In the genomic region with DNA sequence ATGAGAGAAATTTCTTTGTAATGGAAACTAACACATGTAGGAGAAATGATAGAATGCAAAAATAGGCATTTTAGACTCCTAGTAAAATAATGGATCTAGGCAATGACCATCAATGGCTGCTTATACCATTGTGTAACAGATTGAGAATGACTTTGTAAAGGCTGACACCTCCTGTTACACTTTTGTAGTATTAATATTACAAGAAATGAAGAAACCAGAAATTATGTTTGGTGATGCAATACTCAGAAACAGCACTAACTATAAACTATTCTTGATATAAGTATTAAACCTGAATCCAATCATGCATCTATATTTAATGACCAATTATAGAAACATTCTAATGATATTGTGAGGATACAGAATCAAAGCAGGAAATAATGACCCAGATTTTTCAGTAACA, we compare ENCODE assay signal across 34 cellular contexts.
"Had no signal": no experiment of that assay in that cellular context is flagged by ENCODE, and none has a peak within 500 bp of the region (broad histone marks: within the 10 kb centered on the region; RNA-seq: fewer than 3 reads in every experiment).

No MANE protein-coding gene starts in this region.

- DNase-seq: activated CD4-positive, alpha-beta memory T cell treated with anti-CD3 and anti-CD28 coated beads, Interleukin-2, amount 10 ng/mL, durations not matched to agents 7 days and 5 days; activated CD4-positive, alpha-beta T cell treated with anti-CD3 and anti-CD28 coated beads for 1 hour; activated CD4-positive, alpha-beta T cell treated with anti-CD3 and anti-CD28 coated beads for 48 hours; activated CD4-positive, CD25-positive, alpha-beta regulatory T cell; activated CD8-positive, alpha-beta memory T cell treated with anti-CD3 and anti-CD28 coated beads for 24 hours; activated CD8-positive, alpha-beta memory T cell treated with anti-CD3 and anti-CD28 coated beads, Interleukin-2, amount 10 ng/mL, durations not matched to agents 7 days and 5 days; activated CD8-positive, alpha-beta memory T cell treated with anti-CD3 and anti-CD28 coated beads, Interleukin-2, amount 50 U/mL, for 48 hours; activated effector memory CD4-positive, alpha-beta T cell treated with anti-CD3 and anti-CD28 coated beads, Interleukin-2, amount 50 U/mL, for 16 hours; activated naive CD4-positive, alpha-beta T cell; activated naive CD4-positive, alpha-beta T cell treated with anti-CD3 and anti-CD28 coated beads, Interleukin-2, amount 50 U/mL, for 16 hours; activated naive CD8-positive, alpha-beta T cell treated with anti-CD3 and anti-CD28 coated beads for 36 hours; activated T-cell treated with anti-CD3 and anti-CD28 coated beads, Interleukin-2, amount 50 U/mL, for 72 hours; amniotic stem cell; aorta; brain microvascular endothelial cell; Karpas-422; NCI-H1105; NCI-H1417 treated with DMSO at 0.1 percent for 48 hours; NCI-H187 treated with DMSO at 0.1 percent for 48 hours; NCI-H2081; NCI-H2171 treated with DMSO at 0.1 percent for 48 hours; NCI-H2227 treated with DMSO at 0.1 percent for 48 hours; NCI-H446; NCI-H510A treated with DMSO at 0.1 percent for 48 hours; NCI-H526 treated with DMSO at 0.1 percent for 48 hours; NCI-H82; SHP77; SJCRH30; T1000; WERI-Rb-1 had no signal

- ATAC-seq: activated CD8-positive, alpha-beta memory T cell treated with anti-CD3 and anti-CD28 coated beads, Interleukin-2, amount 10 ng/mL, durations not matched to agents 7 days and 5 days; activated T-cell treated with anti-CD3 and anti-CD28 coated beads, Interleukin-2, amount 50 U/mL, for 72 hours; activated T-helper 17 cell treated with anti-CD3 and anti-CD28 coated beads, Interleukin-2, amount 50 U/mL, for 72 hours; Panc1 had no signal

- H3K4me1 ChIP-seq: SJCRH30 had no signal

- H3K4me3 ChIP-seq: cardiac muscle cell, SJCRH30, SK-N-MC had no signal

- H3K27me3 ChIP-seq: brain microvascular endothelial cell, cardiac muscle cell, SJCRH30 had no signal

- H3K27ac ChIP-seq: brain microvascular endothelial cell, cardiac muscle cell, SJCRH30, SK-N-MC, WERI-Rb-1 had no signal

- H3K9me3 ChIP-seq: SJCRH30 had no signal

- H3K36me3 ChIP-seq: brain microvascular endothelial cell, cardiac muscle cell, SJCRH30, WERI-Rb-1 had no signal
